Comparison of ENCODE assay signal across 2 cellular contexts in the genomic region with DNA sequence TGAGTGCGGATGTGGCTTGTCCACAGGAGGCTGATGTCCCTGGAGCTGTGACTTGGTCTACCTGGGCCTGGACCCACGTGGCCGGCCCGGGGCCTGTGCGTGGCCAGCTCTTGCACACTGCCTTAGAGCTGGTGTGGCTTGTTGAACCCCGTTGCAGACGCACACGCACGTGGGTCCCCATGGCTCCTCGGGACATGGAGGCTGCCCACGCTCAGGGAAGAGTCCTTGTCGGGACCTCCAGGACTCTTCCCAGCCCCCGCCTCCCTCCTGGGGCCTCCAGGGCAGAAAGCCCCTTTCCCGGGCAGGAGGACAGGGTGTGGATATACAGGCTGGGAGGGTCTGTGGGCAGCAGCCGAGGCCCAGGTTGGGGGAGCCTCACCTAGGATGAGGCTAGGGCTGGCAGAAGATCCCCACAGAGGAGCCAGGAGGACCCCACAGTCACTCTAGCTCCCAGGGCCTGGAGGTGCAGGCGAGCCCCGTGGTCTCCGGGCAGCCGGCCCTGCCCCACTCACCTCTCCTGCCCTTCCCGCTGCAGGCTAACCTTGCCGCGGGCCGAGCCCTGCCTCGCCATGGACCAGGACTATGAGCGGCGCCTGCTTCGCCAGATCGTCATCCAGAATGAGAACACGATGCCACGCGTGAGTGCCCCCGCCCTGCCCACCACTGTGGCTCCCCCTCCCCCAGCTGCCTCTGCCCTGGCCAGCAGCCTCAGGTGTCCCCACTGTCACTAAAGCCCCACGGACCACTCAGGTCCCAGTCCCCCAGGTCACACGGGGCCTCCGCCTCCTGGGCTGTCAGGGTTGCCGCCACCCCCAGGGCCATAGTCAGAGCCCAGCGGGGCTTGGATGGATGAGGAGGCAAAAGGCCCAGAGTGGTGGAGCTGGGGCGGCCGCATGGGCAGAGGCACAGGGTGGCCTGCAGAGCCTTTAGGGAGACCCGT.
A peak's percentile ranks its signal among the peaks of the same experiment; 100 is the strongest.
TF ChIP-seq lines count a peak whose summit lies in the region.

No MANE protein-coding gene starts in this region.

TF ChIP-seq in IMR-90, 13 proteins besides CTCF, POLR2A, EP300 and RAD21:
- TF ChIP-seq RFX5 (IDR thresholded peaks at IDR 0.05; ENCODE audit: low read depth, low read length) (no peak), BHLHE40 (IDR thresholded peaks at IDR 0.05; ENCODE audit: low read depth, low read length) (no peak), MAZ (IDR thresholded peaks at IDR 0.05; ENCODE audit: borderline replicate concordance, low read depth, low read length) (no peak), MAFK (IDR thresholded peaks at IDR 0.05; ENCODE audit: low read depth, low read length) (no peak), CHD1 (IDR thresholded peaks at IDR 0.05; ENCODE audit: low read depth, low read length) (no peak), NFE2L2 (IDR thresholded peaks at IDR 0.05; ENCODE audit: low read depth, low read length) (no peak), SMC3 (IDR thresholded peaks at IDR 0.05; ENCODE audit: low read depth, low read length) (no peak), MXI1 (IDR thresholded peaks at IDR 0.05; ENCODE audit: borderline replicate concordance, low read depth, low read length) (no peak), RCOR1 (IDR thresholded peaks at IDR 0.05; ENCODE audit: insufficient replicate concordance, low read length) (no peak), CEBPB (IDR thresholded peaks at IDR 0.05; ENCODE audit: low read depth, low read length) (no peak), FOS (IDR thresholded peaks at IDR 0.05; ENCODE audit: low read depth, low read length) (no peak)
- TF ChIP-seq, protein P1, sequence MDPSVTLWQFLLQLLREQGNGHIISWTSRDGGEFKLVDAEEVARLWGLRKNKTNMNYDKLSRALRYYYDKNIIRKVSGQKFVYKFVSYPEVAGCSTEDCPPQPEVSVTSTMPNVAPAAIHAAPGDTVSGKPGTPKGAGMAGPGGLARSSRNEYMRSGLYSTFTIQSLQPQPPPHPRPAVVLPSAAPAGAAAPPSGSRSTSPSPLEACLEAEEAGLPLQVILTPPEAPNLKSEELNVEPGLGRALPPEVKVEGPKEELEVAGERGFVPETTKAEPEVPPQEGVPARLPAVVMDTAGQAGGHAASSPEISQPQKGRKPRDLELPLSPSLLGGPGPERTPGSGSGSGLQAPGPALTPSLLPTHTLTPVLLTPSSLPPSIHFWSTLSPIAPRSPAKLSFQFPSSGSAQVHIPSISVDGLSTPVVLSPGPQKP (IDR thresholded peaks at IDR 0.05; ENCODE audit: borderline replicate concordance, low read depth, low read length): no peak
- TF ChIP-seq, protein P2, sequence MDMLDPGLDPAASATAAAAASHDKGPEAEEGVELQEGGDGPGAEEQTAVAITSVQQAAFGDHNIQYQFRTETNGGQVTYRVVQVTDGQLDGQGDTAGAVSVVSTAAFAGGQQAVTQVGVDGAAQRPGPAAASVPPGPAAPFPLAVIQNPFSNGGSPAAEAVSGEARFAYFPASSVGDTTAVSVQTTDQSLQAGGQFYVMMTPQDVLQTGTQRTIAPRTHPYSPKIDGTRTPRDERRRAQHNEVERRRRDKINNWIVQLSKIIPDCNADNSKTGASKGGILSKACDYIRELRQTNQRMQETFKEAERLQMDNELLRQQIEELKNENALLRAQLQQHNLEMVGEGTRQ (IDR thresholded peaks at IDR 0.05; ENCODE audit: low read depth, low read length): no peak

TF ChIP-seq in K562, 482 proteins besides CTCF, POLR2A, EP300 and RAD21:
- TF ChIP-seq E2F5 (CRISPR knock-in tag; IDR thresholded peaks at IDR 0.05) (no peak), VEZF1 (CRISPR knock-in tag; IDR thresholded peaks at IDR 0.05) (no peak), NCOA4 (IDR thresholded peaks at IDR 0.05; ENCODE audit: partially characterized antibody) (no peak), PCBP1 (IDR thresholded peaks at IDR 0.05; ENCODE audit: low read depth, low read length, poor library complexity, severe bottlenecking) (peak; percentile 46), RBFOX2 (IDR thresholded peaks at IDR 0.05; ENCODE audit: low read depth, low read length) (peak; percentile 16; the same call in 1 of the 2 replicates)
